ENCODE assay signal across 13 cellular contexts in genomic region chr2:8514274-8514662, GRCh38.
A peak's percentile ranks its signal among the peaks of the same experiment; 100 is the strongest.
DNase-seq lines count a peak whose midpoint lies in the region; ATAC-seq and TF ChIP-seq lines count a peak whose summit lies in the region.
"Had no signal": no experiment of that assay in that cellular context is flagged by ENCODE, and none has a peak within 500 bp of the region (broad histone marks: within the 10 kb centered on the region; RNA-seq: fewer than 3 reads in every experiment).

No MANE protein-coding gene starts in this region.

- no peak for ATAC-seq in activated CD8-positive, alpha-beta T cell treated with anti-CD3 and anti-CD28 coated beads for 36 hours
- no peak for ATAC-seq in GM18498 (IDR thresholded peaks at IDR 0.05; ENCODE audit: unreplicated experiment)
- no peak for ATAC-seq in esophagus mucosa
- ATAC-seq: body of pancreas had no signal

- no peak for DNase-seq in activated naive CD4-positive, alpha-beta T cell treated with Interleukin-2 at 50 U/mL for 16 hours
- peak; percentile 20 for DNase-seq in activated CD8-positive, alpha-beta T cell treated with anti-CD3 and anti-CD28 coated beads for 36 hours
- DNase-seq in iPS-NIHi7 (ENCODE audit: extremely low spot score) (no peak), GM13976 (ENCODE audit: low spot score) (no peak)
- DNase-seq: body of pancreas, left ventricle myocardium inferior, NCI-H82, tibial artery had no signal

- TF ChIP-seq CTCF in activated CD8-positive, alpha-beta T cell treated with anti-CD3 and anti-CD28 coated beads for 36 hours (IDR thresholded peaks at IDR 0.05), result no peak
- no peak for TF ChIP-seq CTCF in GM13976 (IDR thresholded peaks at IDR 0.05; ENCODE audit: borderline replicate concordance, control extremely low read depth, extremely low read depth, insufficient read depth, missing control alignments)

- H3K27me3 ChIP-seq in mucosa of rectum (ENCODE audit: control insufficient read depth in 2 of 2, insufficient read depth in 2 of 2, low read length in 2 of 2), result no peaks in the 10 kb centered on the region
- H3K27me3 ChIP-seq: body of pancreas, tibial artery had no signal

- peaks cover 0 to 7% of the 10 kb centered on the region in 2 donors for H3K4me1 ChIP-seq in mucosa of rectum (ENCODE audit: control insufficient read depth in 2 of 2, insufficient read depth in 2 of 2, low read length in 2 of 2)
- H3K4me1 ChIP-seq: tibial artery had no signal

- H3K9me3 ChIP-seq in mucosa of rectum (ENCODE audit: control insufficient read depth in 2 of 2, low read length in 2 of 2), result no peaks in the 10 kb centered on the region

- H3K9me3 Mint-ChIP-seq in activated naive CD4-positive, alpha-beta T cell treated with anti-CD3 and anti-CD28 coated beads, Interleukin-2, amount 50 U/mL, for 24 hours, result peaks cover 4% of the 10 kb centered on the region
- H3K9me3 Mint-ChIP-seq in activated CD8-positive, alpha-beta T cell treated with anti-CD3 and anti-CD28 coated beads for 36 hours, result peaks cover 20% of the 10 kb centered on the region

- in situ Hi-C loops in GM13976 (cut with MboI; ENCODE audit: low sequenced_read_pairs, unreplicated experiment), result no loop called here

- POLR2A ChIA-PET in activated CD8-positive, alpha-beta T cell treated with anti-CD3 and anti-CD28 coated beads for 36 hours (lab: Charles Lee), result interaction anchor here (0.6 to 5.2 kb wide), 7 partner anchors 10 to 166 kb away, joined by 3 to 34 read pairs (median 5); no protein-coding TSS in a partner anchor

- peaks cover 34% of the 10 kb centered on the region for H3K4me1 Mint-ChIP-seq in activated naive CD4-positive, alpha-beta T cell treated with anti-CD3 and anti-CD28 coated beads, Interleukin-2, amount 50 U/mL, for 24 hours
- peaks cover 59% of the 10 kb centered on the region for H3K4me1 Mint-ChIP-seq in activated CD8-positive, alpha-beta T cell treated with anti-CD3 and anti-CD28 coated beads for 36 hours (ENCODE audit: low read depth)

- no peak overlapping the region for H3K9ac ChIP-seq in mucosa of rectum (ENCODE audit: low read depth in 1 of 2, low read length in 2 of 2)

- peak overlapping the region; percentile 19 to 49 for H3K27ac ChIP-seq in mucosa of rectum (ENCODE audit: low read depth in 2 of 2, low read length in 2 of 2)
- H3K27ac ChIP-seq: RWPE1, tibial artery had no signal

- H3K27ac Mint-ChIP-seq in activated naive CD4-positive, alpha-beta T cell treated with anti-CD3 and anti-CD28 coated beads, Interleukin-2, amount 50 U/mL, for 24 hours, result peak overlapping the region; percentile 63
- H3K27ac Mint-ChIP-seq in activated CD8-positive, alpha-beta T cell treated with anti-CD3 and anti-CD28 coated beads for 36 hours, result peak overlapping the region; percentile 96

- H3K27me3 Mint-ChIP-seq in activated naive CD4-positive, alpha-beta T cell treated with anti-CD3 and anti-CD28 coated beads, Interleukin-2, amount 50 U/mL, for 24 hours, result no peaks in the 10 kb centered on the region
- no peaks in the 10 kb centered on the region for H3K27me3 Mint-ChIP-seq in activated CD8-positive, alpha-beta T cell treated with anti-CD3 and anti-CD28 coated beads for 36 hours

- intact Hi-C loops in activated CD8-positive, alpha-beta T cell treated with anti-CD3 and anti-CD28 coated beads for 36 hours (cut with micrococcal nuclease), result loop anchor here (10.0 kb wide), 1 partner anchor 171 kb away; the partner anchor contains the start of gene ID2

- H3K4me3 Mint-ChIP-seq in activated naive CD4-positive, alpha-beta T cell treated with anti-CD3 and anti-CD28 coated beads, Interleukin-2, amount 50 U/mL, for 24 hours, result no peak overlapping the region
- peak overlapping the region; percentile 38 for H3K4me3 Mint-ChIP-seq in activated CD8-positive, alpha-beta T cell treated with anti-CD3 and anti-CD28 coated beads for 36 hours

- H3K36me3 ChIP-seq in mucosa of rectum (ENCODE audit: control insufficient read depth in 2 of 2, insufficient read depth in 2 of 2, low read length in 2 of 2), result no peaks in the 10 kb centered on the region
- H3K36me3 ChIP-seq: left ventricle myocardium inferior had no signal

- CTCF ChIA-PET in activated CD8-positive, alpha-beta T cell treated with anti-CD3 and anti-CD28 coated beads for 36 hours (lab: Charles Lee), result interaction anchor here (1.2 to 2.6 kb wide), 4 partner anchors 24 to 38 kb away, joined by 3 to 12 read pairs (median 5); no protein-coding TSS in a partner anchor

- peaks cover 8% of the 10 kb centered on the region for H3K36me3 Mint-ChIP-seq in activated naive CD4-positive, alpha-beta T cell treated with anti-CD3 and anti-CD28 coated beads, Interleukin-2, amount 50 U/mL, for 24 hours
- H3K36me3 Mint-ChIP-seq in activated CD8-positive, alpha-beta T cell treated with anti-CD3 and anti-CD28 coated beads for 36 hours (ENCODE audit: low read depth), result peaks cover 16% of the 10 kb centered on the region

- no peak overlapping the region for H3K4me3 ChIP-seq in mucosa of rectum (ENCODE audit: low read length in 2 of 2)
- H3K4me3 ChIP-seq: body of pancreas, left ventricle myocardium inferior, tibial artery had no signal
